25 cellular contexts compared by ENCODE assay signal in genomic region chr14:49506650-49507049, GRCh38.
"Had no signal": no experiment of that assay in that cellular context is flagged by ENCODE, and none has a peak within 500 bp of the region (broad histone marks: within the 10 kb centered on the region; RNA-seq: fewer than 3 reads in every experiment).

No MANE protein-coding gene starts in this region.

- H3K27ac Mint-ChIP-seq: activated CD4-positive, alpha-beta T cell treated with anti-CD3 and anti-CD28 coated beads, Interleukin-2, amount 10 ng/mL, durations not matched to agents 7 days and 5 days; activated CD8-positive, alpha-beta memory T cell treated with anti-CD3 and anti-CD28 coated beads, Interleukin-2, amount 10 ng/mL, durations not matched to agents 7 days and 5 days; activated CD8-positive, alpha-beta T cell treated with anti-CD3 and anti-CD28 coated beads for 36 hours; activated naive CD4-positive, alpha-beta T cell treated with anti-CD3 and anti-CD28 coated beads, Interleukin-2, amount 10 ng/mL, durations not matched to agents 7 days and 5 days; naive thymus-derived CD8-positive, alpha-beta T cell; progenitor cell of endocrine pancreas; T-helper 2 cell treated with Interferon-gamma antibody and Interleukin-4, amounts not matched to agents 5 μg/mL and 100 μg/mL, for 36 hours had no signal

- FAIRE-seq: keratinocyte had no signal

- H3K27ac ChIP-seq: coronary artery, heart right ventricle, lower lobe of right lung, spleen, thoracic aorta, upper lobe of left lung, VCaP had no signal

- DNase-seq: activated CD4-positive, alpha-beta T cell treated with anti-CD3 and anti-CD28 coated beads, Interleukin-2, amount 10 ng/mL, durations not matched to agents 7 days and 5 days; activated CD4-positive, CD25-positive, alpha-beta regulatory T cell treated with anti-CD3 and anti-CD28 coated beads, Interleukin-2, amount 50 U/mL, for 72 hours; activated CD8-positive, alpha-beta memory T cell treated with anti-CD3 and anti-CD28 coated beads, Interleukin-2, amount 10 ng/mL, durations not matched to agents 7 days and 5 days; activated CD8-positive, alpha-beta T cell treated with anti-CD3 and anti-CD28 coated beads for 36 hours; activated effector memory CD4-positive, alpha-beta T cell treated with anti-CD3 and anti-CD28 coated beads, Interleukin-2, amount 50 U/mL, for 16 hours; activated naive CD4-positive, alpha-beta T cell treated with anti-CD3 and anti-CD28 coated beads, Interleukin-2, amount 10 ng/mL, durations not matched to agents 7 days and 5 days; activated T-cell treated with anti-CD3 and anti-CD28 coated beads for 4 hours; amygdala; cerebellar nuclear complex; foreskin fibroblast; heart right ventricle; lower lobe of right lung; naive thymus-derived CD8-positive, alpha-beta T cell; retina; spleen; stimulated activated CD4-positive, alpha-beta T cell treated with anti-CD3 and anti-CD28 coated beads, Interleukin-4, amount 100 ng/mL, for 1 hour; stimulated activated naive CD4-positive, alpha-beta T cell; upper lobe of left lung had no signal

- H3K36me3 ChIP-seq: heart right ventricle, lower lobe of right lung, spleen, thoracic aorta, upper lobe of left lung had no signal

- H3K9me3 Mint-ChIP-seq: activated CD4-positive, alpha-beta T cell treated with anti-CD3 and anti-CD28 coated beads, Interleukin-2, amount 10 ng/mL, durations not matched to agents 7 days and 5 days; activated naive CD4-positive, alpha-beta T cell treated with anti-CD3 and anti-CD28 coated beads, Interleukin-2, amount 10 ng/mL, durations not matched to agents 7 days and 5 days; T-helper 2 cell treated with Interferon-gamma antibody and Interleukin-4, amounts not matched to agents 5 μg/mL and 100 μg/mL, for 36 hours had no signal

- H3K4me1 ChIP-seq: heart right ventricle, lower lobe of right lung, spleen, upper lobe of left lung had no signal

- H3K27me3 ChIP-seq: upper lobe of left lung had no signal

- ATAC-seq: activated CD8-positive, alpha-beta memory T cell treated with anti-CD3 and anti-CD28 coated beads, Interleukin-2, amount 10 ng/mL, durations not matched to agents 7 days and 5 days; activated CD8-positive, alpha-beta T cell treated with anti-CD3 and anti-CD28 coated beads for 36 hours; heart right ventricle; left lobe of liver; lower lobe of right lung; naive thymus-derived CD8-positive, alpha-beta T cell had no signal

- H3K4me1 Mint-ChIP-seq: activated CD8-positive, alpha-beta memory T cell treated with anti-CD3 and anti-CD28 coated beads, Interleukin-2, amount 10 ng/mL, durations not matched to agents 7 days and 5 days had no signal

- H3K4me3 ChIP-seq: coronary artery, heart right ventricle, lower lobe of right lung, spleen, thoracic aorta, upper lobe of left lung had no signal

- H3K4me3 Mint-ChIP-seq: activated CD4-positive, alpha-beta T cell treated with anti-CD3 and anti-CD28 coated beads, Interleukin-2, amount 10 ng/mL, durations not matched to agents 7 days and 5 days; activated CD8-positive, alpha-beta memory T cell treated with anti-CD3 and anti-CD28 coated beads, Interleukin-2, amount 10 ng/mL, durations not matched to agents 7 days and 5 days; activated CD8-positive, alpha-beta T cell treated with anti-CD3 and anti-CD28 coated beads for 36 hours; activated naive CD4-positive, alpha-beta T cell treated with anti-CD3 and anti-CD28 coated beads, Interleukin-2, amount 10 ng/mL, durations not matched to agents 7 days and 5 days; naive thymus-derived CD8-positive, alpha-beta T cell; T-helper 2 cell treated with Interferon-gamma antibody and Interleukin-4, amounts not matched to agents 5 μg/mL and 100 μg/mL, for 36 hours had no signal

- H3K27me3 Mint-ChIP-seq: progenitor cell of endocrine pancreas had no signal

- H3K9me3 ChIP-seq: lower lobe of right lung, thoracic aorta, upper lobe of left lung had no signal

- H3K36me3 Mint-ChIP-seq: activated CD8-positive, alpha-beta memory T cell treated with anti-CD3 and anti-CD28 coated beads, Interleukin-2, amount 10 ng/mL, durations not matched to agents 7 days and 5 days; activated naive CD4-positive, alpha-beta T cell treated with anti-CD3 and anti-CD28 coated beads, Interleukin-2, amount 10 ng/mL, durations not matched to agents 7 days and 5 days had no signal
